In genomic region chr6:158329531-158329930, GRCh38 we compare ENCODE assay signal across 14 cellular contexts.
"Had no signal": no experiment of that assay in that cellular context is flagged by ENCODE, and none has a peak within 500 bp of the region (broad histone marks: within the 10 kb centered on the region; RNA-seq: fewer than 3 reads in every experiment).

No MANE protein-coding gene starts in this region.

- H3K4me3 Mint-ChIP-seq: activated T-cell treated with anti-CD3 and anti-CD28 coated beads, Interleukin-2, amount 50 U/mL, for 4 hours; T-helper 2 cell treated with Interferon-gamma antibody and Interleukin-4, amounts not matched to agents 5 μg/mL and 100 μg/mL, for 36 hours had no signal

- H3K9me3 ChIP-seq: esophagus squamous epithelium, vagina had no signal

- H3K27me3 ChIP-seq: esophagus squamous epithelium, heart left ventricle, stomach, vagina had no signal

- ATAC-seq: activated naive CD4-positive, alpha-beta T cell treated with anti-CD3 and anti-CD28 coated beads, Interleukin-2, amount 50 U/mL, for 72 hours; activated T-cell treated with anti-CD3 and anti-CD28 coated beads, Interleukin-2, amount 50 U/mL, for 4 hours; heart left ventricle; left ventricle myocardium superior had no signal

- DNase-seq: activated CD4-positive, alpha-beta T cell treated with anti-CD3 and anti-CD28 coated beads, Interleukin-2, amount 50 U/mL, for 48 hours; activated CD4-positive, CD25-positive, alpha-beta regulatory T cell treated with anti-CD3 and anti-CD28 coated beads, Interleukin-2, amount 50 U/mL, for 72 hours; activated effector memory CD4-positive, alpha-beta T cell treated with anti-CD3 and anti-CD28 coated beads, Interleukin-2, amount 50 U/mL, for 16 hours; activated T-cell treated with anti-CD3 and anti-CD28 coated beads, Interleukin-2, amount 50 U/mL, for 4 hours; esophagus squamous epithelium; foreskin melanocyte; heart left ventricle; left ventricle myocardium superior; mesendoderm; stimulated activated CD4-positive, alpha-beta T cell treated with anti-CD3 and anti-CD28 coated beads, Interleukin-4, amount 100 ng/mL, for 24 hours; stomach had no signal

- H3K27ac ChIP-seq: esophagus squamous epithelium, heart left ventricle, vagina had no signal

- H3K27ac Mint-ChIP-seq: activated naive CD4-positive, alpha-beta T cell treated with anti-CD3 and anti-CD28 coated beads, Interleukin-2, amount 50 U/mL, for 72 hours; T-helper 2 cell treated with Interferon-gamma antibody and Interleukin-4, amounts not matched to agents 5 μg/mL and 100 μg/mL, for 36 hours had no signal

- H3K4me1 ChIP-seq: esophagus squamous epithelium had no signal

- H3K4me3 ChIP-seq: esophagus squamous epithelium, heart left ventricle, stomach, vagina had no signal

- H3K36me3 ChIP-seq: stomach, vagina had no signal
